Comparison of ENCODE assay signal across 3 cellular contexts in genomic region chr6:142355481-142356174, GRCh38.
TF ChIP-seq lines count a peak whose summit lies in the region.

No MANE protein-coding gene starts in this region.

TF ChIP-seq in A549, 52 proteins besides CTCF, POLR2A, EP300 and RAD21:
- no peak for TF ChIP-seq KDM5A (IDR thresholded peaks at IDR 0.05)
- TF ChIP-seq RCOR1 (IDR thresholded peaks at IDR 0.05; ENCODE audit: low read depth, low read length) = no peak
- no peak for TF ChIP-seq FOXS1 (CRISPR knock-in tag; IDR thresholded peaks at IDR 0.05)
- no peak for TF ChIP-seq TP53 (CRISPR knock-in tag; IDR thresholded peaks at IDR 0.05)
- TF ChIP-seq PHF8 (IDR thresholded peaks at IDR 0.05; ENCODE audit: borderline replicate concordance, low read depth) = no peak
- TF ChIP-seq EHF (CRISPR knock-in tag; IDR thresholded peaks at IDR 0.05) = no peak
- TF ChIP-seq SREBF2 (IDR thresholded peaks at IDR 0.05) = no peak
TF ChIP-seq in A549: peak in this region for 0.

TF ChIP-seq in GM23338, 12 proteins besides CTCF, POLR2A, EP300 and RAD21 (continues in another document):
- TF ChIP-seq POLR2AphosphoS5 (IDR thresholded peaks at IDR 0.05; ENCODE audit: low read depth) (no peak), STAT1 (IDR thresholded peaks at IDR 0.05; ENCODE audit: unreplicated experiment) (no peak), EZH2 (IDR thresholded peaks at IDR 0.05; ENCODE audit: low read depth, unreplicated experiment) (no peak), CREB1 (CRISPR knock-in tag; IDR thresholded peaks at IDR 0.05; ENCODE audit: low read depth) (no peak), NANOG (IDR thresholded peaks at IDR 0.05; ENCODE audit: borderline replicate concordance) (no peak), EZH2phosphoT487 (IDR thresholded peaks at IDR 0.05; ENCODE audit: unreplicated experiment) (no peak), JUNB (IDR thresholded peaks at IDR 0.05; ENCODE audit: unreplicated experiment) (no peak), ZNF114 (CRISPR knock-in tag; IDR thresholded peaks at IDR 0.05) (no peak), ETS1 (IDR thresholded peaks at IDR 0.05) (no peak), REST (IDR thresholded peaks at IDR 0.05; ENCODE audit: unreplicated experiment) (no peak)

TF ChIP-seq in SK-N-SH treated with all-trans-retinoic acid at 6 μM for 48 hours, 23 proteins besides CTCF, POLR2A, EP300 and RAD21:
- TF ChIP-seq CSDC2 (CRISPR knock-in tag; IDR thresholded peaks at IDR 0.05) (no peak), TSHZ2 (CRISPR knock-in tag; IDR thresholded peaks at IDR 0.05) (no peak), OSR1 (CRISPR knock-in tag; IDR thresholded peaks at IDR 0.05) (no peak), ARNTL (CRISPR knock-in tag; IDR thresholded peaks at IDR 0.05; ENCODE audit: borderline replicate concordance, low read depth) (no peak), ISL1 (CRISPR knock-in tag; IDR thresholded peaks at IDR 0.05) (no peak), ZNF8 (CRISPR knock-in tag; IDR thresholded peaks at IDR 0.05) (no peak), ZNF70 (CRISPR knock-in tag; IDR thresholded peaks at IDR 0.05) (no peak)
